In genomic region chr11:112290462-112290894, GRCh38 we compare ENCODE assay signal across 8 cellular contexts. TPM values are rescaled to one million over a fixed set of nuclear protein-coding genes. Genes with fewer than 3 reads are reported as not detected.
DNase-seq lines count a peak whose midpoint lies in the region; ATAC-seq and TF ChIP-seq lines count a peak whose summit lies in the region.

No MANE protein-coding gene starts in this region.

- H3K9me3 Mint-ChIP-seq in activated CD4-positive, alpha-beta T cell treated with anti-CD3 and anti-CD28 coated beads, Interleukin-2, amount 10 ng/mL, durations not matched to agents 24 days and 14 days: no peaks in the 10 kb centered on the region

- H3K36me3 ChIP-seq in ascending aorta (no peaks in the 10 kb centered on the region), kidney epithelial cell (ENCODE audit: control insufficient read depth, insufficient read depth, low read length) (no peaks in the 10 kb centered on the region), thoracic aorta (no peaks in the 10 kb centered on the region), mucosa of descending colon (ENCODE audit: low read depth) (no peaks in the 10 kb centered on the region)

- H3K4me3 ChIP-seq in ascending aorta: peak overlapping the region; percentile 77 to 84
- peak overlapping the region; percentile 57 for H3K4me3 ChIP-seq in kidney epithelial cell (ENCODE audit: low read depth, low read length)
- H3K4me3 ChIP-seq in thoracic aorta: peak overlapping the region; percentile 84
- no peak overlapping the region for H3K4me3 ChIP-seq in mucosa of descending colon

- H3K9me3 ChIP-seq in ascending aorta (no peaks in the 10 kb centered on the region), thoracic aorta (no peaks in the 10 kb centered on the region), mucosa of descending colon (no peaks in the 10 kb centered on the region)

- H3K27me3 Mint-ChIP-seq in activated CD4-positive, alpha-beta T cell treated with anti-CD3 and anti-CD28 coated beads, Interleukin-2, amount 10 ng/mL, durations not matched to agents 24 days and 14 days: peaks cover 13% of the 10 kb centered on the region

- peaks cover 19% of the 10 kb centered on the region for H3K4me1 Mint-ChIP-seq in activated CD4-positive, alpha-beta T cell treated with anti-CD3 and anti-CD28 coated beads, Interleukin-2, amount 10 ng/mL, durations not matched to agents 24 days and 14 days

- H3K4me1 ChIP-seq in ascending aorta (peaks cover 11 to 29% of the 10 kb centered on the region in 2 donors), thoracic aorta (ENCODE audit: control insufficient read depth in 1 of 2, low read depth in 2 of 2) (peaks cover 16 to 42% of the 10 kb centered on the region in 2 donors), mucosa of descending colon (ENCODE audit: low read depth) (peaks cover 14% of the 10 kb centered on the region)

- no peak for DNase-seq in activated CD4-positive, alpha-beta T cell treated with anti-CD3 and anti-CD28 coated beads, Interleukin-2, amount 10 ng/mL, durations not matched to agents 24 days and 14 days
- no peak for DNase-seq in activated CD4-positive, alpha-beta T cell treated with anti-CD3 and anti-CD28 coated beads for 4 hours
- DNase-seq in ascending aorta (ENCODE audit: low spot score in 2 of 2) (no peak), kidney epithelial cell (ENCODE audit: low read depth) (no peak), thoracic aorta (ENCODE audit: low spot score) (no peak), mucosa of descending colon (no peak), NOMO-1 treated with DMSO at 0.1 percent for 48 hours (lab: John Stamatoyannopoulos, UW; ENCODE audit: unreplicated experiment) (no peak)

- ATAC-seq in thoracic aorta (ENCODE audit: insufficient number of reproducible peaks, low FRiP score, low read depth) (no peak), esophagus mucosa (no peak), mucosa of descending colon (no peak)

- H3K27ac Mint-ChIP-seq in activated CD4-positive, alpha-beta T cell treated with anti-CD3 and anti-CD28 coated beads, Interleukin-2, amount 10 ng/mL, durations not matched to agents 24 days and 14 days: peak overlapping the region; percentile 20

- peak overlapping the region; percentile 81 for H3K4me3 Mint-ChIP-seq in activated CD4-positive, alpha-beta T cell treated with anti-CD3 and anti-CD28 coated beads, Interleukin-2, amount 10 ng/mL, durations not matched to agents 24 days and 14 days

- H3K27me3 ChIP-seq in ascending aorta: no peaks in the 10 kb centered on the region
- no peaks in the 10 kb centered on the region for H3K27me3 ChIP-seq in kidney epithelial cell (ENCODE audit: control insufficient read depth, insufficient read depth, low read length)
- no peaks in the 10 kb centered on the region for H3K27me3 ChIP-seq in thoracic aorta (replicated peaks; ENCODE audit: insufficient read depth)

- peaks cover 3% of the 10 kb centered on the region for H3K36me3 Mint-ChIP-seq in activated CD4-positive, alpha-beta T cell treated with anti-CD3 and anti-CD28 coated beads, Interleukin-2, amount 10 ng/mL, durations not matched to agents 24 days and 14 days (ENCODE audit: low read depth)

- intact Hi-C loops in activated CD4-positive, alpha-beta T cell treated with anti-CD3 and anti-CD28 coated beads, Interleukin-2, amount 10 ng/mL, durations not matched to agents 24 days and 14 days (cut with micrococcal nuclease): loop anchor here (1.0 to 10.0 kb wide), 5 partner anchors 10 to 999 kb away; partner anchors contain the start of gene PTS
- intact Hi-C loops in ascending aorta (cut with DNase I): loop anchor here (1.0 to 10.0 kb wide), 8 partner anchors 28 to 1484 kb away; partner anchors contain the start of genes CLDN25, NCAM1 and ZW10
- intact Hi-C loops in mucosa of descending colon (cut with DNase I, micrococcal nuclease): loop anchor here in 1 of 2 donors (10.0 kb wide), 1 partner anchor 264 kb away; no protein-coding TSS in a partner anchor

- TF ChIP-seq CTCF in ascending aorta (IDR thresholded peaks at IDR 0.05) (no peak), kidney epithelial cell (IDR thresholded peaks at IDR 0.05; ENCODE audit: insufficient read depth, low read length, poor library complexity, severe bottlenecking) (no peak), thoracic aorta (IDR thresholded peaks at IDR 0.05) (no peak), mucosa of descending colon (IDR thresholded peaks at IDR 0.05) (no peak)

- H3K27ac ChIP-seq in ascending aorta (peak overlapping the region; percentile 88), thoracic aorta (peak overlapping the region; percentile 68 to 91)

RNA-seq across cellular contexts. Expression of gene PLET1, which starts 29.8 kb away (rescaled TPM):
- total RNA-seq in activated CD4-positive, alpha-beta T cell treated with anti-CD3 and anti-CD28 coated beads, Interleukin-2, amount 10 ng/mL, durations not matched to agents 24 days and 14 days: not detected in 2 replicates
- total RNA-seq in ascending aorta (not detected), kidney epithelial cell (not detected in 2 replicates), thoracic aorta (not detected), esophagus mucosa (not detected), mucosa of descending colon (not detected)
